ENCODE assay signal across 17 cellular contexts in the genomic region with DNA sequence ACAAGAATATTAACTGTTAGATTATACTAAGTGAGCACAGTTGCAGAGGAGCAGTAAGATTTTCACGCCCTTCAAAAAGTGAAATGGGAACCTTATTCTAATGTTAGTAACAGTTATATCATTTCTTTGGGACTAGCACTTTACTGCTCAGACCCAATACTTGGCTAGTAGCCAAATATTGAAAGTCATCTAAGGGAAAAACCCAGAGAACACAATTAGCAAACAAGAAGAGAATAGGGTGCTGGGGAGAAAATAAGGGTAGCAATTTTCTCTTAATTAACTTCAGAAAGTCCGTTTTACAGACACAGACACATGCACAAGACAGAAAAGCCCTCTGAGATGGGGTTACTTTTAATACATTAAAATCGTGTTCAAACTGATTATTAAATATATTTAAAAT.
A peak's percentile ranks its signal among the peaks of the same experiment; 100 is the strongest.
DNase-seq lines count a peak whose midpoint lies in the region; ATAC-seq and TF ChIP-seq lines count a peak whose summit lies in the region.
"Had no signal": no experiment of that assay in that cellular context is flagged by ENCODE, and none has a peak within 500 bp of the region (broad histone marks: within the 10 kb centered on the region; RNA-seq: fewer than 3 reads in every experiment).

No MANE protein-coding gene starts in this region.

- WGBS in testis, 2 donors, result 61 to 74% methylated on average over 3 of the region's 3 CpGs

- H3K4me3 ChIP-seq in testis (no peak overlapping the region), WERI-Rb-1 (ENCODE audit: low read depth, low read length) (no peak overlapping the region), breast epithelium (no peak overlapping the region)
- H3K4me3 ChIP-seq: esophagus squamous epithelium, heart left ventricle, SJCRH30, stomach, uterus had no signal

- no peak for DNase-seq in Right ventricle myocardium superior
- no peak for DNase-seq in Right ventricle myocardium inferior (ENCODE audit: missing footprints)
- DNase-seq in NCI-H1417 treated with DMSO at 0.1 percent for 48 hours (lab: John Stamatoyannopoulos, UW), result peak; percentile 50
- DNase-seq in type B pancreatic cell (ENCODE audit: extremely low spot score, unreplicated experiment), result no peak
- no peak for DNase-seq in testis
- no peak for DNase-seq in WERI-Rb-1
- no peak for DNase-seq in breast epithelium (ENCODE audit: low spot score in 2 of 2)
- DNase-seq: activated CD4-positive, alpha-beta T cell treated with anti-CD3 and anti-CD28 coated beads, Interleukin-2, amount 10 ng/mL, durations not matched to agents 7 days and 5 days; activated naive CD4-positive, alpha-beta T cell treated with Interleukin-2 at 50 U/mL for 16 hours; esophagus squamous epithelium; heart left ventricle; mesendoderm; nephron progenitor cell; stomach; uterus had no signal

- TF ChIP-seq POLR2A in testis (IDR thresholded peaks at IDR 0.05), result no peak
- no peak for TF ChIP-seq POLR2A in breast epithelium (IDR thresholded peaks at IDR 0.05)

- H3K9me3 ChIP-seq in testis (no peaks in the 10 kb centered on the region), WERI-Rb-1 (ENCODE audit: severe bottlenecking) (peaks cover 6% of the 10 kb centered on the region), breast epithelium (peaks cover 0 to 8% of the 10 kb centered on the region in 2 donors)
- H3K9me3 ChIP-seq: SJCRH30, uterus had no signal

- H3K4me1 ChIP-seq in testis (no peaks in the 10 kb centered on the region), breast epithelium (no peaks in the 10 kb centered on the region)
- H3K4me1 ChIP-seq: esophagus squamous epithelium, SJCRH30, uterus had no signal

- H3K27me3 Mint-ChIP-seq in brain, result no peaks in the 10 kb centered on the region
- H3K27me3 Mint-ChIP-seq in type B pancreatic cell, result no peaks in the 10 kb centered on the region
- H3K27me3 Mint-ChIP-seq: activated CD4-positive, alpha-beta T cell treated with anti-CD3 and anti-CD28 coated beads, Interleukin-2, amount 10 ng/mL, durations not matched to agents 7 days and 5 days had no signal

- H3K4me3 Mint-ChIP-seq in brain (peak overlapping the region; percentile 19 to 65 (median 37)), type B pancreatic cell (peak overlapping the region; percentile 13)
- H3K4me3 Mint-ChIP-seq: activated CD4-positive, alpha-beta T cell treated with anti-CD3 and anti-CD28 coated beads, Interleukin-2, amount 10 ng/mL, durations not matched to agents 7 days and 5 days; nephron progenitor cell had no signal

- H3K27me3 ChIP-seq in testis (no peaks in the 10 kb centered on the region), WERI-Rb-1 (ENCODE audit: insufficient read depth, low read depth, severe bottlenecking) (no peaks in the 10 kb centered on the region), breast epithelium (no peaks in the 10 kb centered on the region)
- H3K27me3 ChIP-seq: esophagus squamous epithelium, heart left ventricle, SJCRH30, stomach, uterus had no signal

- H3K36me3 Mint-ChIP-seq in brain, result peaks cover 72% of the 10 kb centered on the region
- H3K36me3 Mint-ChIP-seq in type B pancreatic cell, result peaks cover 45% of the 10 kb centered on the region

- H3K4me1 Mint-ChIP-seq in brain, result peaks cover 44% of the 10 kb centered on the region
- peaks cover 13% of the 10 kb centered on the region for H3K4me1 Mint-ChIP-seq in type B pancreatic cell (ENCODE audit: unreplicated experiment)
- H3K4me1 Mint-ChIP-seq: activated CD4-positive, alpha-beta T cell treated with anti-CD3 and anti-CD28 coated beads, Interleukin-2, amount 10 ng/mL, durations not matched to agents 7 days and 5 days; nephron progenitor cell had no signal

- TF ChIP-seq CTCF in brain (conservative IDR thresholded peaks at IDR 0.05) (no peak), type B pancreatic cell (conservative IDR thresholded peaks at IDR 0.05) (no peak), testis (IDR thresholded peaks at IDR 0.05) (no peak), WERI-Rb-1 (IDR thresholded peaks at IDR 0.05; ENCODE audit: low read depth, low read length) (no peak), breast epithelium (IDR thresholded peaks at IDR 0.05) (no peak)

- H3K36me3 ChIP-seq in testis (ENCODE audit: low read depth, missing control alignments) (no peaks in the 10 kb centered on the region), WERI-Rb-1 (peaks cover 15% of the 10 kb centered on the region), breast epithelium (no peaks in the 10 kb centered on the region)
- H3K36me3 ChIP-seq: uterus had no signal

- peak; percentile 29 for ATAC-seq in Right ventricle myocardium superior (ENCODE audit: poor library complexity)
- ATAC-seq in Right ventricle myocardium inferior, result no peak

- H3K9me3 Mint-ChIP-seq in brain, result peaks cover 19 to 28% (median 26%) of the 10 kb centered on the region in 5 experiments
- peaks cover 10% of the 10 kb centered on the region for H3K9me3 Mint-ChIP-seq in type B pancreatic cell

- intact Hi-C loops in Right ventricle myocardium superior (cut with DNase I), result no loop called here
- intact Hi-C loops in Right ventricle myocardium inferior (cut with DNase I), result no loop called here
- intact Hi-C loops in testis (cut with DNase I; ENCODE audit: low total_unique reads), result no loop called here
- intact Hi-C loops in breast epithelium (cut with DNase I; ENCODE audit: low total_unique reads), result no loop called here

- no peak overlapping the region for H3K27ac ChIP-seq in testis
- H3K27ac ChIP-seq in WERI-Rb-1, result no peak overlapping the region
- no peak overlapping the region for H3K27ac ChIP-seq in breast epithelium
- H3K27ac ChIP-seq: esophagus squamous epithelium, SJCRH30, stomach had no signal

- H3K27ac Mint-ChIP-seq in brain (peak overlapping the region; percentile 66 to 89 (median 77)), type B pancreatic cell (no peak overlapping the region)
- H3K27ac Mint-ChIP-seq: activated CD4-positive, alpha-beta T cell treated with anti-CD3 and anti-CD28 coated beads, Interleukin-2, amount 10 ng/mL, durations not matched to agents 7 days and 5 days; nephron progenitor cell had no signal
